ENCODE assay signal across 17 cellular contexts in genomic region chr2:235521844-235522243, GRCh38. TPM values are rescaled to one million over a fixed set of nuclear protein-coding genes. Genes with fewer than 3 reads are reported as not detected.
A peak's percentile ranks its signal among the peaks of the same experiment; 100 is the strongest.
DNase-seq lines count a peak whose midpoint lies in the region; ATAC-seq and TF ChIP-seq lines count a peak whose summit lies in the region.
"Had no signal": no experiment of that assay in that cellular context is flagged by ENCODE, and none has a peak within 500 bp of the region (broad histone marks: within the 10 kb centered on the region; RNA-seq: fewer than 3 reads in every experiment).

No MANE protein-coding gene starts in this region.

- H3K27me3 ChIP-seq in CD4-positive, alpha-beta memory T cell (ENCODE audit: insufficient read depth, low read length) = no peaks in the 10 kb centered on the region
- H3K27me3 ChIP-seq: neural progenitor cell had no signal

- H3K4me3 Mint-ChIP-seq in endothelial cell (ENCODE audit: unreplicated experiment) = no peak overlapping the region
- H3K4me3 Mint-ChIP-seq in CD4-positive, alpha-beta memory T cell = no peak overlapping the region
- H3K4me3 Mint-ChIP-seq: activated CD4-positive, alpha-beta T cell treated with anti-CD3 and anti-CD28 coated beads for 36 hours; activated naive CD8-positive, alpha-beta T cell treated with anti-CD3 and anti-CD28 coated beads, Interleukin-2, amount 50 U/mL, for 24 hours; memory B cell; neural progenitor cell; stimulated activated naive B cell treated with anti-CD40 and anti-IgM and Interleukin-4, amounts not matched to agents 10 μg/mL and 1 μg/mL and 100 μg/mL, for 72 hours had no signal

- POLR2A ChIA-PET in CD4-positive, alpha-beta memory T cell (lab: Charles Lee; ENCODE audit: partially characterized antibody) = no interaction called here

- no peaks in the 10 kb centered on the region for H3K36me3 Mint-ChIP-seq in endothelial cell (ENCODE audit: low read depth, unreplicated experiment)
- H3K36me3 Mint-ChIP-seq in CD4-positive, alpha-beta memory T cell = no peaks in the 10 kb centered on the region
- H3K36me3 Mint-ChIP-seq: memory B cell; stimulated activated naive B cell treated with anti-CD40 and anti-IgM and Interleukin-4, amounts not matched to agents 10 μg/mL and 1 μg/mL and 100 μg/mL, for 72 hours had no signal

- peaks cover 19% of the 10 kb centered on the region for H3K4me1 Mint-ChIP-seq in endothelial cell (ENCODE audit: unreplicated experiment)
- no peaks in the 10 kb centered on the region for H3K4me1 Mint-ChIP-seq in CD4-positive, alpha-beta memory T cell
- H3K4me1 Mint-ChIP-seq: activated CD4-positive, alpha-beta T cell treated with anti-CD3 and anti-CD28 coated beads for 36 hours; activated naive CD8-positive, alpha-beta T cell treated with anti-CD3 and anti-CD28 coated beads, Interleukin-2, amount 50 U/mL, for 24 hours; memory B cell; stimulated activated naive B cell treated with anti-CD40 and anti-IgM and Interleukin-4, amounts not matched to agents 10 μg/mL and 1 μg/mL and 100 μg/mL, for 72 hours had no signal

- H3K27ac ChIP-seq in CD4-positive, alpha-beta memory T cell (ENCODE audit: low read depth, low read length) = no peak overlapping the region
- H3K27ac ChIP-seq: neural progenitor cell had no signal

- DNase-seq in DMS153 treated with DMSO at 0.1 percent for 48 hours (lab: John Stamatoyannopoulos, UW; ENCODE audit: unreplicated experiment) = peak; percentile 75
- peak; percentile 76 for DNase-seq in NCI-H2029 (lab: John Stamatoyannopoulos, UW)
- DNase-seq in RPMI7951 (ENCODE audit: low read depth) = peak; percentile 15
- peak; percentile 24 to 53 for DNase-seq in foreskin fibroblast
- no peak for DNase-seq in iPS-NIHi11 (ENCODE audit: low spot score)
- no peak for DNase-seq in endothelial cell (ENCODE audit: low spot score)
- no peak for DNase-seq in CD4-positive, alpha-beta memory T cell
- DNase-seq: activated CD4-positive, alpha-beta T cell treated with anti-CD3 and anti-CD28 coated beads for 36 hours; activated naive CD8-positive, alpha-beta T cell treated with anti-CD3 and anti-CD28 coated beads, Interleukin-2, amount 50 U/mL, for 24 hours; activated T-cell treated with anti-CD3 and anti-CD28 coated beads for 4 hours; erythroblast; GDM1; stimulated activated naive B cell treated with anti-CD40 and anti-IgM and Interleukin-4, amounts not matched to agents 10 μg/mL and 1 μg/mL and 100 μg/mL, for 72 hours; T-helper 2 cell had no signal

- no peaks in the 10 kb centered on the region for H3K9me3 ChIP-seq in CD4-positive, alpha-beta memory T cell (ENCODE audit: control insufficient read depth in 1 of 2, low read length in 2 of 2)

- no peaks in the 10 kb centered on the region for H3K27me3 Mint-ChIP-seq in endothelial cell (ENCODE audit: unreplicated experiment)
- peaks cover 6 to 12% of the 10 kb centered on the region in 2 donors for H3K27me3 Mint-ChIP-seq in CD4-positive, alpha-beta memory T cell

- no peaks in the 10 kb centered on the region for H3K9me3 Mint-ChIP-seq in endothelial cell (ENCODE audit: unreplicated experiment)
- no peaks in the 10 kb centered on the region for H3K9me3 Mint-ChIP-seq in CD4-positive, alpha-beta memory T cell
- H3K9me3 Mint-ChIP-seq: activated naive CD8-positive, alpha-beta T cell treated with anti-CD3 and anti-CD28 coated beads, Interleukin-2, amount 50 U/mL, for 24 hours; stimulated activated naive B cell treated with anti-CD40 and anti-IgM and Interleukin-4, amounts not matched to agents 10 μg/mL and 1 μg/mL and 100 μg/mL, for 72 hours had no signal

- CTCF ChIA-PET in CD4-positive, alpha-beta memory T cell (lab: Charles Lee; ENCODE audit: partially characterized antibody) = no interaction called here

- no peak overlapping the region for H3K4me3 ChIP-seq in foreskin fibroblast (ENCODE audit: low read depth in 1 of 2, low read length in 2 of 2)
- no peak overlapping the region for H3K4me3 ChIP-seq in CD4-positive, alpha-beta memory T cell (ENCODE audit: low read length in 2 of 2)
- H3K4me3 ChIP-seq: neural progenitor cell had no signal

- TF ChIP-seq CTCF in foreskin fibroblast (IDR thresholded peaks at IDR 0.05; ENCODE audit: low read depth, low read length) (no peak), endothelial cell (IDR thresholded peaks at IDR 0.05; ENCODE audit: unreplicated experiment) (no peak)

- no peak overlapping the region for H3K27ac Mint-ChIP-seq in endothelial cell (ENCODE audit: unreplicated experiment)
- H3K27ac Mint-ChIP-seq in CD4-positive, alpha-beta memory T cell = no peak overlapping the region
- H3K27ac Mint-ChIP-seq: activated CD4-positive, alpha-beta T cell treated with anti-CD3 and anti-CD28 coated beads for 36 hours; activated naive CD8-positive, alpha-beta T cell treated with anti-CD3 and anti-CD28 coated beads, Interleukin-2, amount 50 U/mL, for 24 hours; memory B cell; neural progenitor cell; stimulated activated naive B cell treated with anti-CD40 and anti-IgM and Interleukin-4, amounts not matched to agents 10 μg/mL and 1 μg/mL and 100 μg/mL, for 72 hours had no signal

- no peak for ATAC-seq in HG03571 (IDR thresholded peaks at IDR 0.05; ENCODE audit: unreplicated experiment)
- ATAC-seq: activated CD4-positive, alpha-beta T cell treated with anti-CD3 and anti-CD28 coated beads for 36 hours; activated naive CD8-positive, alpha-beta T cell treated with anti-CD3 and anti-CD28 coated beads, Interleukin-2, amount 50 U/mL, for 24 hours; stimulated activated naive B cell treated with anti-CD40 and anti-IgM and Interleukin-4, amounts not matched to agents 10 μg/mL and 1 μg/mL and 100 μg/mL, for 72 hours had no signal

- no peaks in the 10 kb centered on the region for H3K36me3 ChIP-seq in CD4-positive, alpha-beta memory T cell (ENCODE audit: insufficient read depth, low read length)
- H3K36me3 ChIP-seq: neural progenitor cell had no signal

- intact Hi-C loops in CD4-positive, alpha-beta memory T cell (cut with micrococcal nuclease) = no loop called here

- H3K4me1 ChIP-seq in CD4-positive, alpha-beta memory T cell (ENCODE audit: insufficient read depth, low read length) = no peaks in the 10 kb centered on the region

RNA-seq across cellular contexts. Expression of gene AGAP1, which starts 28.0 kb away (rescaled TPM):
- total RNA-seq in RPMI7951 (2014; rRNA removed; shearing (Covaris generic)) = 5.4 and 7.8 TPM in 2 replicates
- total RNA-seq in endothelial cell (ENCODE audit: unreplicated experiment) = 43.9 TPM
- total RNA-seq in CD4-positive, alpha-beta memory T cell = 1 to 10 TPM; 2.4 to 2.9 TPM
- polyA plus RNA-seq in CD4-positive, alpha-beta memory T cell = 1 to 10 TPM in 1 of 2 donors, under 1 TPM in 1; 0.24 to 1.4 TPM

Comparison
In these comparisons a context has a peak if more than half of its experiments do, and no peak if none do; other contexts are left out.
1. DNase-seq: peak in DMS153 treated with DMSO at 0.1 percent for 48 hours (single experiment), NCI-H2029 (single experiment), RPMI7951 (single experiment) and foreskin fibroblast (2 of 2); none in iPS-NIHi11 (single experiment), endothelial cell (single experiment) and CD4-positive, alpha-beta memory T cell (0 of 5).